Comparison of ENCODE assay signal across 9 cellular contexts in genomic region chr17:63116967-63117366, GRCh38.
A peak's percentile ranks its signal among the peaks of the same experiment; 100 is the strongest.
DNase-seq lines count a peak whose midpoint lies in the region; ATAC-seq, FAIRE-seq and TF ChIP-seq lines count a peak whose summit lies in the region.
"Had no signal": no experiment of that assay in that cellular context is flagged by ENCODE, and none has a peak within 500 bp of the region (broad histone marks: within the 10 kb centered on the region; RNA-seq: fewer than 3 reads in every experiment).

No MANE protein-coding gene starts in this region.

- no peak for TF ChIP-seq POLR2A in IMR-90 (IDR thresholded peaks at IDR 0.05; ENCODE audit: low read depth, low read length)

- H2AFZ ChIP-seq in IMR-90 (replicated peaks; ENCODE audit: low read length, poor library complexity): no peak overlapping the region
- no peak overlapping the region for H2AFZ ChIP-seq in Karpas-422 (ENCODE audit: low read length)

- no peak overlapping the region for H3K23ac ChIP-seq in IMR-90 (ENCODE audit: low read depth, low read length)

- in situ Hi-C loops in IMR-90 (cut with MboI; ENCODE audit: low sequenced_read_pairs): no loop called here

- H2BK15ac ChIP-seq in IMR-90 (ENCODE audit: low read depth, low read length): no peak overlapping the region

- no peak for TF ChIP-seq RAD21 in IMR-90 (IDR thresholded peaks at IDR 0.05; ENCODE audit: low read length)

- POLR2A ChIA-PET in IMR-90 (lab: Charles Lee; ENCODE audit: unreplicated experiment): no interaction called here

- H3K4ac ChIP-seq in IMR-90 (ENCODE audit: low read depth, low read length): no peak overlapping the region

- CTCF ChIA-PET in IMR-90 (lab: Yijun Ruan, JAX): no interaction called here

- H3K4me3 ChIP-seq in IMR-90 (ENCODE audit: insufficient read depth, low read depth, low read length) (no peak overlapping the region), Karpas-422 (ENCODE audit: low read length) (no peak overlapping the region)

- H4K5ac ChIP-seq in IMR-90 (ENCODE audit: low read depth, low read length): no peak overlapping the region

- dilution Hi-C loops in IMR-90 (cut with HindIII; ENCODE audit: low sequenced_read_pairs, unreplicated experiment): no loop called here

- H3K9ac ChIP-seq in IMR-90 (ENCODE audit: low read depth, low read length): no peak overlapping the region
- H3K9ac ChIP-seq in Karpas-422 (ENCODE audit: low read length): no peak overlapping the region

- TF ChIP-seq CTCF in IMR-90 (conservative IDR thresholded peaks at IDR 0.05; ENCODE audit: low read depth, low read length): no peak

- no peak overlapping the region for H3K56ac ChIP-seq in IMR-90 (ENCODE audit: extremely low read depth, insufficient read depth, low read length)

- H3K18ac ChIP-seq in IMR-90 (ENCODE audit: low read depth, low read length): no peak overlapping the region

- peak; percentile 60; the same call in 1 of the 2 replicates for ATAC-seq in IMR-90 (ENCODE audit: low read depth)
- ATAC-seq: stimulated activated effector memory CD8-positive, alpha-beta T cell treated with anti-CD3 and anti-CD28 coated beads, Interleukin-12 subunit alpha, Interleukin-12 subunit beta, amount 100 ng/mL, for 72 hours had no signal

- H3K9me3 ChIP-seq in IMR-90 (ENCODE audit: control insufficient read depth, insufficient read depth, low read length) (no peaks in the 10 kb centered on the region), Karpas-422 (ENCODE audit: low read length) (no peaks in the 10 kb centered on the region)

- H3K79me2 ChIP-seq in Karpas-422 (ENCODE audit: low read length): no peaks in the 10 kb centered on the region

- WGBS in IMR-90 (ENCODE audit: extremely low coverage in 2 of 2, insufficient read length in 1 of 2), 2 experiments: no CpG with 5 or more reads among the region's 4 CpGs

- H2AK5ac ChIP-seq in IMR-90 (ENCODE audit: low read depth, low read length): no peak overlapping the region

- H3K79me1 ChIP-seq in IMR-90 (ENCODE audit: low read depth in 1 of 2, low read length in 2 of 2): peaks cover 25 to 43% of the 10 kb centered on the region in 2 experiments

- H4K20me1 ChIP-seq in IMR-90 (ENCODE audit: insufficient read depth, low read length) (peaks cover 22% of the 10 kb centered on the region; the same call in 1 of the 2 replicates), Karpas-422 (ENCODE audit: insufficient read depth, low read depth, low read length) (peaks cover 4% of the 10 kb centered on the region; the same call in 1 of the 2 replicates)

- H3K27ac ChIP-seq in IMR-90 (ENCODE audit: insufficient read depth, low read length): no peak overlapping the region
- H3K27ac ChIP-seq in Karpas-422 (ENCODE audit: low read length): no peak overlapping the region

- H2AK9ac ChIP-seq in IMR-90 (replicated peaks; ENCODE audit: low read depth, low read length, poor library complexity): no peak overlapping the region

- H2BK5ac ChIP-seq in IMR-90 (ENCODE audit: low read depth, low read length, poor library complexity, severe bottlenecking): no peak overlapping the region

- FAIRE-seq in frontal cortex (lab: Jason Lieb, UNC) (no peak), GM19239 (lab: Jason Lieb, UNC) (no peak)
- FAIRE-seq: RCC 7860 had no signal

- intact Hi-C loops in IMR-90 (cut with micrococcal nuclease): no loop called here

- H2BK20ac ChIP-seq in IMR-90 (ENCODE audit: low read depth, low read length): no peak overlapping the region

- BruUV-seq in IMR-90 (replicated peaks; lab: Mats Ljungman, UMichigan): no TSS peak

- no peak overlapping the region for H3K4me2 ChIP-seq in IMR-90 (ENCODE audit: low read depth, low read length)
- no peak overlapping the region for H3K4me2 ChIP-seq in Karpas-422 (ENCODE audit: low read depth, low read length, poor library complexity, severe bottlenecking)

- no peak overlapping the region for H4K91ac ChIP-seq in IMR-90 (ENCODE audit: insufficient read depth, low read depth, low read length)

- no peak overlapping the region for H3K14ac ChIP-seq in IMR-90 (replicated peaks; ENCODE audit: low read depth, low read length)

- H2BK120ac ChIP-seq in IMR-90 (ENCODE audit: low read depth, low read length): no peak overlapping the region

- peak; percentile 77 for DNase-seq in IMR-90
- DNase-seq in SK-N-DZ (ENCODE audit: low spot score): peak; percentile 94
- peak; percentile 13 to 46 for DNase-seq in frontal cortex (ENCODE audit: low spot score in 2 of 2)
- DNase-seq in putamen (ENCODE audit: low spot score): peak; percentile 79
- DNase-seq in GM19239 (ENCODE audit: insufficient read length, low spot score): no peak
- no peak for DNase-seq in Karpas-422
- no peak for DNase-seq in GM19238 (ENCODE audit: insufficient read length, low spot score)

- no peak overlapping the region for H4K8ac ChIP-seq in IMR-90 (ENCODE audit: low read depth in 2 of 2, low read length in 2 of 2)

- no peaks in the 10 kb centered on the region for H3K9me2 ChIP-seq in Karpas-422 (replicated peaks; ENCODE audit: insufficient read depth, low read length)

- H3K4me1 ChIP-seq in IMR-90 (ENCODE audit: control insufficient read depth, insufficient read depth, low read length) (peaks cover 6% of the 10 kb centered on the region; the same call in 1 of the 2 replicates), Karpas-422 (ENCODE audit: low read length) (no peaks in the 10 kb centered on the region)

- H3K9me1 ChIP-seq in IMR-90 (ENCODE audit: insufficient read depth, low read length): peaks cover 5% of the 10 kb centered on the region; the same call in 1 of the 2 replicates

- peaks cover 4% of the 10 kb centered on the region; the same call in 1 of the 2 replicates for H3K36me3 ChIP-seq in IMR-90 (ENCODE audit: control insufficient read depth, insufficient read depth, low read length)
- no peaks in the 10 kb centered on the region for H3K36me3 ChIP-seq in Karpas-422 (ENCODE audit: insufficient read depth, low read length)

- no peaks in the 10 kb centered on the region for H3K27me3 ChIP-seq in IMR-90 (ENCODE audit: control insufficient read depth, insufficient read depth, low read length)
- no peaks in the 10 kb centered on the region for H3K27me3 ChIP-seq in Karpas-422 (ENCODE audit: low read length)

TF ChIP-seq in IMR-90, 13 proteins besides CTCF, POLR2A, EP300 and RAD21:
- TF ChIP-seq CHD1 (IDR thresholded peaks at IDR 0.05; ENCODE audit: low read depth, low read length) (no peak), USF2 (IDR thresholded peaks at IDR 0.05; ENCODE audit: low read depth, low read length) (no peak), RFX5 (IDR thresholded peaks at IDR 0.05; ENCODE audit: low read depth, low read length) (no peak), FOS (IDR thresholded peaks at IDR 0.05; ENCODE audit: low read depth, low read length) (no peak), CEBPB (IDR thresholded peaks at IDR 0.05; ENCODE audit: low read depth, low read length) (no peak), MXI1 (IDR thresholded peaks at IDR 0.05; ENCODE audit: borderline replicate concordance, low read depth, low read length) (no peak), RCOR1 (IDR thresholded peaks at IDR 0.05; ENCODE audit: insufficient replicate concordance, low read length) (no peak), MAZ (IDR thresholded peaks at IDR 0.05; ENCODE audit: borderline replicate concordance, low read depth, low read length) (no peak), BHLHE40 (IDR thresholded peaks at IDR 0.05; ENCODE audit: low read depth, low read length) (no peak), NFE2L2 (IDR thresholded peaks at IDR 0.05; ENCODE audit: low read depth, low read length) (no peak), MAFK (IDR thresholded peaks at IDR 0.05; ENCODE audit: low read depth, low read length) (no peak), SMC3 (IDR thresholded peaks at IDR 0.05; ENCODE audit: low read depth, low read length) (no peak)
- TF ChIP-seq, protein P1, sequence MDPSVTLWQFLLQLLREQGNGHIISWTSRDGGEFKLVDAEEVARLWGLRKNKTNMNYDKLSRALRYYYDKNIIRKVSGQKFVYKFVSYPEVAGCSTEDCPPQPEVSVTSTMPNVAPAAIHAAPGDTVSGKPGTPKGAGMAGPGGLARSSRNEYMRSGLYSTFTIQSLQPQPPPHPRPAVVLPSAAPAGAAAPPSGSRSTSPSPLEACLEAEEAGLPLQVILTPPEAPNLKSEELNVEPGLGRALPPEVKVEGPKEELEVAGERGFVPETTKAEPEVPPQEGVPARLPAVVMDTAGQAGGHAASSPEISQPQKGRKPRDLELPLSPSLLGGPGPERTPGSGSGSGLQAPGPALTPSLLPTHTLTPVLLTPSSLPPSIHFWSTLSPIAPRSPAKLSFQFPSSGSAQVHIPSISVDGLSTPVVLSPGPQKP (IDR thresholded peaks at IDR 0.05; ENCODE audit: borderline replicate concordance, low read depth, low read length): no peak
TF ChIP-seq in IMR-90: peak in this region for 0.

Comparison
In these comparisons a context has a peak if more than half of its experiments do, and no peak if none do; other contexts are left out.
1. DNase-seq: peak in IMR-90 (single experiment), SK-N-DZ (single experiment), frontal cortex (2 of 2) and putamen (single experiment); none in GM19239 (single experiment), Karpas-422 (single experiment) and GM19238 (single experiment).